1 cellular context compared by ENCODE assay signal in genomic region chr7:140744005-140744404, GRCh38.
A peak's percentile ranks its signal among the peaks of the same experiment; 100 is the strongest.
TF ChIP-seq lines count a peak whose summit lies in the region.

No MANE protein-coding gene starts in this region.

TF ChIP-seq in HepG2, 621 proteins besides CTCF, POLR2A, EP300 and RAD21 (continued from another document and continues in another):
- TF ChIP-seq, protein P1, sequence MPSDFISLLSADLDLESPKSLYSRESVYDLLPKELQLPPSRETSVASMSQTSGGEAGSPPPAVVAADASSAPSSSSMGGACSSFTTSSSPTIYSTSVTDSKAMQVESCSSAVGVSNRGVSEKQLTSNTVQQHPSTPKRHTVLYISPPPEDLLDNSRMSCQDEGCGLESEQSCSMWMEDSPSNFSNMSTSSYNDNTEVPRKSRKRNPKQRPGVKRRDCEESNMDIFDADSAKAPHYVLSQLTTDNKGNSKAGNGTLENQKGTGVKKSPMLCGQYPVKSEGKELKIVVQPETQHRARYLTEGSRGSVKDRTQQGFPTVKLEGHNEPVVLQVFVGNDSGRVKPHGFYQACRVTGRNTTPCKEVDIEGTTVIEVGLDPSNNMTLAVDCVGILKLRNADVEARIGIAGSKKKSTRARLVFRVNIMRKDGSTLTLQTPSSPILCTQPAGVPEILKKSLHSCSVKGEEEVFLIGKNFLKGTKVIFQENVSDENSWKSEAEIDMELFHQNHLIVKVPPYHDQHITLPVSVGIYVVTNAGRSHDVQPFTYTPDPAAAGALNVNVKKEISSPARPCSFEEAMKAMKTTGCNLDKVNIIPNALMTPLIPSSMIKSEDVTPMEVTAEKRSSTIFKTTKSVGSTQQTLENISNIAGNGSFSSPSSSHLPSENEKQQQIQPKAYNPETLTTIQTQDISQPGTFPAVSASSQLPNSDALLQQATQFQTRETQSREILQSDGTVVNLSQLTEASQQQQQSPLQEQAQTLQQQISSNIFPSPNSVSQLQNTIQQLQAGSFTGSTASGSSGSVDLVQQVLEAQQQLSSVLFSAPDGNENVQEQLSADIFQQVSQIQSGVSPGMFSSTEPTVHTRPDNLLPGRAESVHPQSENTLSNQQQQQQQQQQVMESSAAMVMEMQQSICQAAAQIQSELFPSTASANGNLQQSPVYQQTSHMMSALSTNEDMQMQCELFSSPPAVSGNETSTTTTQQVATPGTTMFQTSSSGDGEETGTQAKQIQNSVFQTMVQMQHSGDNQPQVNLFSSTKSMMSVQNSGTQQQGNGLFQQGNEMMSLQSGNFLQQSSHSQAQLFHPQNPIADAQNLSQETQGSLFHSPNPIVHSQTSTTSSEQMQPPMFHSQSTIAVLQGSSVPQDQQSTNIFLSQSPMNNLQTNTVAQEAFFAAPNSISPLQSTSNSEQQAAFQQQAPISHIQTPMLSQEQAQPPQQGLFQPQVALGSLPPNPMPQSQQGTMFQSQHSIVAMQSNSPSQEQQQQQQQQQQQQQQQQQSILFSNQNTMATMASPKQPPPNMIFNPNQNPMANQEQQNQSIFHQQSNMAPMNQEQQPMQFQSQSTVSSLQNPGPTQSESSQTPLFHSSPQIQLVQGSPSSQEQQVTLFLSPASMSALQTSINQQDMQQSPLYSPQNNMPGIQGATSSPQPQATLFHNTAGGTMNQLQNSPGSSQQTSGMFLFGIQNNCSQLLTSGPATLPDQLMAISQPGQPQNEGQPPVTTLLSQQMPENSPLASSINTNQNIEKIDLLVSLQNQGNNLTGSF (CRISPR knock-in tag; IDR thresholded peaks at IDR 0.05) = no peak
- TF ChIP-seq PHB2 (IDR thresholded peaks at IDR 0.05; ENCODE audit: partially characterized antibody) (no peak), FUBP1 (CRISPR knock-in tag; IDR thresholded peaks at IDR 0.05; ENCODE audit: borderline replicate concordance) (no peak), FOXK2 (IDR thresholded peaks at IDR 0.05) (no peak), CREB1 (IDR thresholded peaks at IDR 0.05) (no peak), CREB1 (CRISPR knock-in tag; IDR thresholded peaks at IDR 0.05) (no peak), FOXA1 (IDR thresholded peaks at IDR 0.05) (no peak), FOXA1 (CRISPR knock-in tag; IDR thresholded peaks at IDR 0.05) (no peak), ZNF230 (CRISPR knock-in tag; IDR thresholded peaks at IDR 0.05) (no peak), GATAD2A (CRISPR knock-in tag; IDR thresholded peaks at IDR 0.05) (peak; percentile 49), NR2F6 (IDR thresholded peaks at IDR 0.05) (peak; percentile 91), NR2F6 (CRISPR knock-in tag; IDR thresholded peaks at IDR 0.05) (peak; percentile 88), U2AF1 (optimal IDR thresholded peaks at IDR 0.05; ENCODE audit: low read depth, low read length) (no peak), NFYC (CRISPR knock-in tag; IDR thresholded peaks at IDR 0.05) (no peak), ZSCAN25 (CRISPR knock-in tag; IDR thresholded peaks at IDR 0.05) (no peak), ZNF619 (CRISPR knock-in tag; IDR thresholded peaks at IDR 0.05) (no peak), MIER3 (CRISPR knock-in tag; IDR thresholded peaks at IDR 0.05; ENCODE audit: borderline replicate concordance) (no peak), RBM39 (IDR thresholded peaks at IDR 0.05; ENCODE audit: low read depth, low read length, poor library complexity, severe bottlenecking) (no peak), ZNF24 (IDR thresholded peaks at IDR 0.05) (no peak), MYC (CRISPR knock-in tag; IDR thresholded peaks at IDR 0.05; ENCODE audit: borderline replicate concordance) (no peak), PAXIP1 (CRISPR knock-in tag; conservative IDR thresholded peaks at IDR 0.05) (peak; percentile 82), KLF13 (CRISPR knock-in tag; IDR thresholded peaks at IDR 0.05) (no peak), ATF6 (CRISPR knock-in tag; conservative IDR thresholded peaks at IDR 0.05) (no peak), PHF8 (CRISPR knock-in tag; IDR thresholded peaks at IDR 0.05) (no peak), PHF20 (CRISPR knock-in tag; IDR thresholded peaks at IDR 0.05) (no peak), PHF21A (CRISPR knock-in tag; IDR thresholded peaks at IDR 0.05) (peak; percentile 73), ZMAT5 (CRISPR knock-in tag; IDR thresholded peaks at IDR 0.05; ENCODE audit: borderline replicate concordance, low read depth) (no peak), ZNF274 (CRISPR knock-in tag; IDR thresholded peaks at IDR 0.05) (no peak), ZNF567 (CRISPR knock-in tag; IDR thresholded peaks at IDR 0.05; ENCODE audit: borderline replicate concordance) (no peak), SMAD3 (CRISPR knock-in tag; IDR thresholded peaks at IDR 0.05) (no peak), ZNF816 (CRISPR knock-in tag; IDR thresholded peaks at IDR 0.05; ENCODE audit: borderline replicate concordance) (no peak)
- TF ChIP-seq, protein P2, sequence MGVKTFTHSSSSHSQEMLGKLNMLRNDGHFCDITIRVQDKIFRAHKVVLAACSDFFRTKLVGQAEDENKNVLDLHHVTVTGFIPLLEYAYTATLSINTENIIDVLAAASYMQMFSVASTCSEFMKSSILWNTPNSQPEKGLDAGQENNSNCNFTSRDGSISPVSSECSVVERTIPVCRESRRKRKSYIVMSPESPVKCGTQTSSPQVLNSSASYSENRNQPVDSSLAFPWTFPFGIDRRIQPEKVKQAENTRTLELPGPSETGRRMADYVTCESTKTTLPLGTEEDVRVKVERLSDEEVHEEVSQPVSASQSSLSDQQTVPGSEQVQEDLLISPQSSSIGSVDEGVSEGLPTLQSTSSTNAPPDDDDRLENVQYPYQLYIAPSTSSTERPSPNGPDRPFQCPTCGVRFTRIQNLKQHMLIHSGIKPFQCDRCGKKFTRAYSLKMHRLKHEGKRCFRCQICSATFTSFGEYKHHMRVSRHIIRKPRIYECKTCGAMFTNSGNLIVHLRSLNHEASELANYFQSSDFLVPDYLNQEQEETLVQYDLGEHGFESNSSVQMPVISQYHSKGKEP (CRISPR knock-in tag; IDR thresholded peaks at IDR 0.05) = no peak
- TF ChIP-seq, protein P3, sequence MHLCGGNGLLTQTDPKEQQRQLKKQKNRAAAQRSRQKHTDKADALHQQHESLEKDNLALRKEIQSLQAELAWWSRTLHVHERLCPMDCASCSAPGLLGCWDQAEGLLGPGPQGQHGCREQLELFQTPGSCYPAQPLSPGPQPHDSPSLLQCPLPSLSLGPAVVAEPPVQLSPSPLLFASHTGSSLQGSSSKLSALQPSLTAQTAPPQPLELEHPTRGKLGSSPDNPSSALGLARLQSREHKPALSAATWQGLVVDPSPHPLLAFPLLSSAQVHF (CRISPR knock-in tag; IDR thresholded peaks at IDR 0.05) = no peak
- TF ChIP-seq, protein P4, sequence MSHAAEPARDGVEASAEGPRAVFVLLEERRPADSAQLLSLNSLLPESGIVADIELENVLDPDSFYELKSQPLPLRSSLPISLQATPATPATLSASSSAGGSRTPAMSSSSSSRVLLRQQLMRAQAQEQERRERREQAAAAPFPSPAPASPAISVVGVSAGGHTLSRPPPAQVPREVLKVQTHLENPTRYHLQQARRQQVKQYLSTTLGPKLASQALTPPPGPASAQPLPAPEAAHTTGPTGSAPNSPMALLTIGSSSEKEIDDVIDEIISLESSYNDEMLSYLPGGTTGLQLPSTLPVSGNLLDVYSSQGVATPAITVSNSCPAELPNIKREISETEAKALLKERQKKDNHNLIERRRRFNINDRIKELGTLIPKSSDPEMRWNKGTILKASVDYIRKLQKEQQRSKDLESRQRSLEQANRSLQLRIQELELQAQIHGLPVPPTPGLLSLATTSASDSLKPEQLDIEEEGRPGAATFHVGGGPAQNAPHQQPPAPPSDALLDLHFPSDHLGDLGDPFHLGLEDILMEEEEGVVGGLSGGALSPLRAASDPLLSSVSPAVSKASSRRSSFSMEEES (CRISPR knock-in tag; IDR thresholded peaks at IDR 0.05) = peak; percentile 80; the same call in 1 of the 2 replicates
- TF ChIP-seq, protein P5, sequence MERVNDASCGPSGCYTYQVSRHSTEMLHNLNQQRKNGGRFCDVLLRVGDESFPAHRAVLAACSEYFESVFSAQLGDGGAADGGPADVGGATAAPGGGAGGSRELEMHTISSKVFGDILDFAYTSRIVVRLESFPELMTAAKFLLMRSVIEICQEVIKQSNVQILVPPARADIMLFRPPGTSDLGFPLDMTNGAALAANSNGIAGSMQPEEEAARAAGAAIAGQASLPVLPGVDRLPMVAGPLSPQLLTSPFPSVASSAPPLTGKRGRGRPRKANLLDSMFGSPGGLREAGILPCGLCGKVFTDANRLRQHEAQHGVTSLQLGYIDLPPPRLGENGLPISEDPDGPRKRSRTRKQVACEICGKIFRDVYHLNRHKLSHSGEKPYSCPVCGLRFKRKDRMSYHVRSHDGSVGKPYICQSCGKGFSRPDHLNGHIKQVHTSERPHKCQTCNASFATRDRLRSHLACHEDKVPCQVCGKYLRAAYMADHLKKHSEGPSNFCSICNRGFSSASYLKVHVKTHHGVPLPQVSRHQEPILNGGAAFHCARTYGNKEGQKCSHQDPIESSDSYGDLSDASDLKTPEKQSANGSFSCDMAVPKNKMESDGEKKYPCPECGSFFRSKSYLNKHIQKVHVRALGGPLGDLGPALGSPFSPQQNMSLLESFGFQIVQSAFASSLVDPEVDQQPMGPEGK (CRISPR knock-in tag; IDR thresholded peaks at IDR 0.05) = peak; percentile 69
- TF ChIP-seq, protein P6, sequence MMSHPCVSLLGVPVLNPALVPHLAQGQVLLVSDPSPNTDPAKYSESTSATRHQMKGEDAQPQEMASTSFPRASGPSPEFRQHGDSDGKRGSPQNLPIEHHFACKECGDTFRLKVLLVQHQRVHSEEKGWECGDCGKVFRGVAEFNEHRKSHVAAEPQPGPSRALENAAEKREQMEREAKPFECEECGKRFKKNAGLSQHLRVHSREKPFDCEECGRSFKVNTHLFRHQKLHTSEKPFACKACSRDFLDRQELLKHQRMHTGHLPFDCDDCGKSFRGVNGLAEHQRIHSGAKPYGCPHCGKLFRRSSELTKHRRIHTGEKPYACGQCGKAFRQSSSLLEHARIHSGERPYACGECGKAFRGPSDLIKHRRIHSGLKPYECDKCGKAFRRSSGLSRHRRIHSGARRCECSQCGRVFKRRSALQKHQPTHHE (CRISPR knock-in tag; IDR thresholded peaks at IDR 0.05; ENCODE audit: borderline replicate concordance) = no peak
